In the genomic region with DNA sequence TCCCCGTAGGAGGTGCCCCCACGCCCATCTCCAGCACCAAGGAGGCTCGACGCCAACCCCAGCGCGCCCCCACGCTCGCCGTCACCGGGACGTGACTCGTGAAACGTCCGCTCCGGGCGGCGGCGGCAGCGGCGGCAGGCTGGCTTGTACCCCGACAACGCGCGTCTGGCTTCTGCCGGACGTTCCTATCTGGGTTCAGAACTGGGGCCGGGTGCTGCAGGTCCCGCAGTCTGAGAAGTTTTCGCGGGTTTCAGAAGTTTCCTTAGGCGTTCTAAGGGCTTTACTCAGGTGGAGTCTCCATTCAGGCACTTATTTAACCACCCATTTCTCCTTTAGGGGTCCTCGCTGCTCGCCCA, we compare ENCODE assay signal across 8 cellular contexts. TPM values are rescaled to one million over a fixed set of nuclear protein-coding genes. Genes with fewer than 3 reads are reported as not detected.
DNase-seq lines count a peak whose midpoint lies in the region; ATAC-seq and TF ChIP-seq lines count a peak whose summit lies in the region.

No MANE protein-coding gene starts in this region.

- H3K27ac ChIP-seq in HUES64 (ENCODE audit: low read depth, low read length) = peak overlapping the region; percentile 98

- no peak for TF ChIP-seq CTCF in astrocyte of the spinal cord (IDR thresholded peaks at IDR 0.05; ENCODE audit: low read depth, low read length)

- peaks cover 21% of the 10 kb centered on the region for H3K36me3 ChIP-seq in HUES64 (ENCODE audit: insufficient read depth, low read length)

- H3K9ac ChIP-seq in HUES64 (ENCODE audit: low read depth, low read length) = peak overlapping the region; percentile 87

- ATAC-seq in GM21423 (IDR thresholded peaks at IDR 0.05; ENCODE audit: unreplicated experiment) = peak; percentile 32

- WGBS in HUES64 = 0% methylated on average over 33 of the region's 33 CpGs

- no peaks in the 10 kb centered on the region for H3K9me3 ChIP-seq in HUES64 (ENCODE audit: insufficient read depth, low read depth, low read length)

- DNase-seq in EL (peak; percentile 88), T1000 (lab: John Stamatoyannopoulos, UW) (peak; percentile 98), astrocyte of the spinal cord (ENCODE audit: low read depth, low spot score) (no peak), iPS-NIHi7 (ENCODE audit: extremely low spot score) (peak; percentile 57), KG1 (lab: John Stamatoyannopoulos, UW) (no peak)
- DNase-seq in stimulated activated CD4-positive, alpha-beta T cell treated with anti-CD3 and anti-CD28 coated beads, Interleukin-15, amount 100 ng/mL, for 48 hours (ENCODE audit: low read depth in 2 of 2) = peak; percentile 71 to 82

- H3K4me3 ChIP-seq in HUES64 (ENCODE audit: low read length) = peak overlapping the region; percentile 91
- peak overlapping the region; percentile 55 for H3K4me3 ChIP-seq in astrocyte of the spinal cord (ENCODE audit: low read depth, low read length)

- H3K4me1 ChIP-seq in HUES64 (ENCODE audit: insufficient read depth, low read length) = peaks cover 31% of the 10 kb centered on the region

- in situ Hi-C loops in astrocyte of the spinal cord (cut with HindIII; ENCODE audit: low sequenced_read_pairs) = no loop called here

- H3K27me3 ChIP-seq in HUES64 (ENCODE audit: insufficient read depth, low read length) = no peaks in the 10 kb centered on the region

RNA-seq across cellular contexts. Expression of a gene that starts 0.7 kb away (rescaled TPM):
- 39.6 TPM for polyA plus RNA-seq in HUES64 (2013, experiment 1 of 2)
- 41.3 TPM for polyA plus RNA-seq in HUES64 (2013, experiment 2 of 2)

RNA-seq across cellular contexts. Expression of a gene that starts 42.5 kb away (rescaled TPM):
- 52.6 TPM for polyA plus RNA-seq in HUES64 (2013, experiment 1 of 2)
- 52.4 TPM for polyA plus RNA-seq in HUES64 (2013, experiment 2 of 2)

Comparison
In these comparisons a context has a peak if more than half of its experiments do, and no peak if none do; other contexts are left out.
1. DNase-seq: peak in EL (single experiment), T1000 (single experiment), iPS-NIHi7 (single experiment) and stimulated activated CD4-positive, alpha-beta T cell treated with anti-CD3 and anti-CD28 coated beads, Interleukin-15, amount 100 ng/mL, for 48 hours (2 of 2); none in astrocyte of the spinal cord (single experiment) and KG1 (single experiment).